Comparison of ENCODE assay signal across 24 cellular contexts in the genomic region with DNA sequence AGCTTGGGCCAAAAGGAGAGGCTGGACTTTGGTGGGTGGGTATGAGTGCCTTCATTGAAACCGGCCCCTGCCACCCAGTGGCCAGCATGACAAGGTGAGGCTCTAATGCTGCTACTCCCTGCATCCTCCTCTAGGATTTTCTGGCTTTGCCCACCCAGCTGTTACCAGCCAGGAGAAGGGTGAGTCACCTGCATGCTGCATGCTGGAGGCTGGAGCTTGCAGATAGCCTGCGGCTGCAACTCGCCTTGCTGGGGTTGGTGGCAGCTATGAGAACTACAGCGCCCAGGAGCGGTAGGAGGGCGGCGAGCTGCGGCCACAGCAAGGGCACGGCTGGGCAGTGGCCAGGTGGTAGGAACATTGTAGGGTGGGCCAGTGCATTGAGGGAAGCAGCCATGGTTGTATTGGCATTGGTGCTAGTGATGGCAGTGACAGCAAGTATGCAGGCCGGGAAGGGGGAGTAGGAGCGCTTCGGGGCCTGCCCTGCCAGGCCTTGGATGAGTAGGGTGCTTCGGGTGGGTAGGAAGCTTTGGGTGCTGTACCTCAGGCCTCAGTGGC.
"Had no signal": no experiment of that assay in that cellular context is flagged by ENCODE, and none has a peak within 500 bp of the region (broad histone marks: within the 10 kb centered on the region; RNA-seq: fewer than 3 reads in every experiment).

No MANE protein-coding gene starts in this region.

- H3K27me3 Mint-ChIP-seq: activated CD8-positive, alpha-beta T cell treated with anti-CD3 and anti-CD28 coated beads for 36 hours; activated naive CD8-positive, alpha-beta T cell treated with anti-CD3 and anti-CD28 coated beads, Interleukin-2, amount 50 U/mL, for 24 hours; stimulated activated memory B cell treated with anti-CD40 and anti-IgM and Interleukin-4, amounts not matched to agents 10 μg/mL and 1 μg/mL and 100 μg/mL, for 72 hours had no signal

- H3K27me3 ChIP-seq: cardiac muscle cell, neural progenitor cell, testis had no signal

- H3K9me3 Mint-ChIP-seq: activated CD8-positive, alpha-beta T cell treated with anti-CD3 and anti-CD28 coated beads for 36 hours; neural progenitor cell had no signal

- H3K27ac Mint-ChIP-seq: activated CD8-positive, alpha-beta memory T cell treated with anti-CD3 and anti-CD28 coated beads, Interleukin-2, amount 10 ng/mL, durations not matched to agents 7 days and 5 days; activated CD8-positive, alpha-beta T cell treated with anti-CD3 and anti-CD28 coated beads for 36 hours; activated naive CD8-positive, alpha-beta T cell treated with anti-CD3 and anti-CD28 coated beads, Interleukin-2, amount 50 U/mL, for 24 hours; immature natural killer cell; mesothelial cell of epicardium; neural progenitor cell; stimulated activated memory B cell treated with anti-CD40 and anti-IgM and Interleukin-4, amounts not matched to agents 10 μg/mL and 1 μg/mL and 100 μg/mL, for 72 hours; T-helper 17 cell had no signal

- H3K4me1 Mint-ChIP-seq: activated CD8-positive, alpha-beta memory T cell treated with anti-CD3 and anti-CD28 coated beads, Interleukin-2, amount 10 ng/mL, durations not matched to agents 7 days and 5 days; activated naive CD8-positive, alpha-beta T cell treated with anti-CD3 and anti-CD28 coated beads, Interleukin-2, amount 50 U/mL, for 24 hours; immature natural killer cell; mesothelial cell of epicardium; naive thymus-derived CD8-positive, alpha-beta T cell; neural progenitor cell; stimulated activated memory B cell treated with anti-CD40 and anti-IgM and Interleukin-4, amounts not matched to agents 10 μg/mL and 1 μg/mL and 100 μg/mL, for 72 hours; T-helper 17 cell had no signal

- H3K27ac ChIP-seq: cardiac muscle cell, left ventricle myocardium inferior, neural progenitor cell, testis had no signal

- DNase-seq: activated CD4-positive, alpha-beta T cell treated with anti-CD3 and anti-CD28 coated beads for 48 hours; activated CD4-positive, CD25-positive, alpha-beta regulatory T cell; activated CD8-positive, alpha-beta memory T cell treated with anti-CD3 and anti-CD28 coated beads, Interleukin-2, amount 10 ng/mL, durations not matched to agents 7 days and 5 days; activated CD8-positive, alpha-beta T cell treated with anti-CD3 and anti-CD28 coated beads for 36 hours; activated effector memory CD4-positive, alpha-beta T cell treated with anti-CD3 and anti-CD28 coated beads, Interleukin-2, amount 50 U/mL, for 16 hours; activated naive CD4-positive, alpha-beta T cell treated with anti-CD3 and anti-CD28 coated beads, Interleukin-2, amount 50 U/mL, for 16 hours; activated naive CD8-positive, alpha-beta T cell treated with anti-CD3 and anti-CD28 coated beads, Interleukin-2, amount 50 U/mL, for 24 hours; activated T-cell treated with anti-CD3 and anti-CD28 coated beads for 4 hours; dermis blood vessel endothelial cell; effector memory CD4-positive, alpha-beta T cell; foreskin melanocyte; immature natural killer cell; left ventricle myocardium inferior; naive thymus-derived CD8-positive, alpha-beta T cell; small intestine; stimulated activated CD4-positive, alpha-beta T cell treated with anti-CD3 and anti-CD28 coated beads, Interleukin-2, amount 100 ng/mL, for 24 hours; T-helper 17 cell; testis had no signal

- H3K4me3 Mint-ChIP-seq: activated CD8-positive, alpha-beta memory T cell treated with anti-CD3 and anti-CD28 coated beads, Interleukin-2, amount 10 ng/mL, durations not matched to agents 7 days and 5 days; activated CD8-positive, alpha-beta T cell treated with anti-CD3 and anti-CD28 coated beads for 36 hours; activated naive CD8-positive, alpha-beta T cell treated with anti-CD3 and anti-CD28 coated beads, Interleukin-2, amount 50 U/mL, for 24 hours; immature natural killer cell; mesothelial cell of epicardium; naive thymus-derived CD8-positive, alpha-beta T cell; neural progenitor cell; stimulated activated memory B cell treated with anti-CD40 and anti-IgM and Interleukin-4, amounts not matched to agents 10 μg/mL and 1 μg/mL and 100 μg/mL, for 72 hours; T-helper 17 cell had no signal

- H3K4me3 ChIP-seq: cardiac muscle cell, left ventricle myocardium inferior, neural progenitor cell had no signal

- H3K36me3 Mint-ChIP-seq: activated CD8-positive, alpha-beta memory T cell treated with anti-CD3 and anti-CD28 coated beads, Interleukin-2, amount 10 ng/mL, durations not matched to agents 7 days and 5 days; immature natural killer cell; mesothelial cell of epicardium; neural progenitor cell; stimulated activated memory B cell treated with anti-CD40 and anti-IgM and Interleukin-4, amounts not matched to agents 10 μg/mL and 1 μg/mL and 100 μg/mL, for 72 hours had no signal

- H3K36me3 ChIP-seq: cardiac muscle cell, left ventricle myocardium inferior, neural progenitor cell had no signal

- ATAC-seq: activated CD8-positive, alpha-beta memory T cell treated with anti-CD3 and anti-CD28 coated beads, Interleukin-2, amount 10 ng/mL, durations not matched to agents 7 days and 5 days; activated CD8-positive, alpha-beta T cell treated with anti-CD3 and anti-CD28 coated beads for 36 hours; activated naive CD8-positive, alpha-beta T cell treated with anti-CD3 and anti-CD28 coated beads, Interleukin-2, amount 50 U/mL, for 24 hours; esophagus mucosa; naive thymus-derived CD8-positive, alpha-beta T cell; sciatic nerve; T-helper 17 cell had no signal

- H3K9ac ChIP-seq: neural progenitor cell had no signal

- H3K9me3 ChIP-seq: left ventricle myocardium inferior, testis had no signal

- H3K4me1 ChIP-seq: left ventricle myocardium inferior, neural progenitor cell, testis had no signal
